ENCODE assay signal across 14 cellular contexts in the genomic region with DNA sequence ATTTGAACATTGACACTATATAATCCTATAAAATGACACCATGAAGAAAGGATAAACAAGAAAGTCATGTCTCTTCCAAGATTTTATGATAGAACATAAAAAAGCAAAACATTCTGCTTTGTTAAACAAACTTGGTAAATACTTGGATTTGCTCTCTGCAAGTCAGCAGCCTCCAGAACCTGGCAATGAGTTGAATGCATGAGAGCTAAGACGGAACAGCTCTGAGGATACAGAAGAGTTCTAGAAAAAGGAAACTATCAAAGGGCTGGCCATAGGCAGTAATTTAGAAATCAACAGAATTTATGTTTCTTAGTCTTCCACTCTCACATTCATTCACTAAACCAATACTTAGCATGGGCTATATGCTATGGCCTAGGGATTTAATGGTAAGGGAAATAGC.
"Had no signal": no experiment of that assay in that cellular context is flagged by ENCODE, and none has a peak within 500 bp of the region (broad histone marks: within the 10 kb centered on the region; RNA-seq: fewer than 3 reads in every experiment).

No MANE protein-coding gene starts in this region.

- H3K36me3 ChIP-seq: adrenal gland, right lobe of liver, vagina had no signal

- H3K4me3 ChIP-seq: adrenal gland, right lobe of liver, SK-N-MC, vagina had no signal

- DNase-seq: activated CD4-positive, alpha-beta T cell treated with anti-CD3 and anti-CD28 coated beads for 1 hour; activated CD4-positive, alpha-beta T cell treated with anti-CD3 and anti-CD28 coated beads, Interleukin-2, amount 50 U/mL, for 4 hours; activated T-cell treated with anti-CD3 and anti-CD28 coated beads, Interleukin-2, amount 50 U/mL, for 1 hour; effector memory CD4-positive, alpha-beta T cell; mesendoderm; natural killer cell; right lobe of liver; stimulated activated CD4-positive, alpha-beta T cell treated with anti-CD3 and anti-CD28 coated beads, Interleukin-1b, Interleukin-23, amount 100 ng/mL, for 48 hours; stimulated activated naive CD8-positive, alpha-beta T cell treated with anti-CD3 and anti-CD28 coated beads, Interleukin-15, amount 100 ng/mL, for 72 hours; T-helper 9 cell had no signal

- H3K9me3 ChIP-seq: adrenal gland, right lobe of liver, vagina had no signal

- H3K27ac ChIP-seq: adrenal gland, right lobe of liver, SK-N-MC, vagina had no signal

- H3K4me1 ChIP-seq: right lobe of liver had no signal

- H3K27me3 ChIP-seq: adrenal gland, right lobe of liver, vagina had no signal

- ATAC-seq: left lobe of liver; natural killer cell; stimulated activated naive CD8-positive, alpha-beta T cell treated with anti-CD3 and anti-CD28 coated beads, Interleukin-15, amount 100 ng/mL, for 72 hours had no signal
